In the genomic region with DNA sequence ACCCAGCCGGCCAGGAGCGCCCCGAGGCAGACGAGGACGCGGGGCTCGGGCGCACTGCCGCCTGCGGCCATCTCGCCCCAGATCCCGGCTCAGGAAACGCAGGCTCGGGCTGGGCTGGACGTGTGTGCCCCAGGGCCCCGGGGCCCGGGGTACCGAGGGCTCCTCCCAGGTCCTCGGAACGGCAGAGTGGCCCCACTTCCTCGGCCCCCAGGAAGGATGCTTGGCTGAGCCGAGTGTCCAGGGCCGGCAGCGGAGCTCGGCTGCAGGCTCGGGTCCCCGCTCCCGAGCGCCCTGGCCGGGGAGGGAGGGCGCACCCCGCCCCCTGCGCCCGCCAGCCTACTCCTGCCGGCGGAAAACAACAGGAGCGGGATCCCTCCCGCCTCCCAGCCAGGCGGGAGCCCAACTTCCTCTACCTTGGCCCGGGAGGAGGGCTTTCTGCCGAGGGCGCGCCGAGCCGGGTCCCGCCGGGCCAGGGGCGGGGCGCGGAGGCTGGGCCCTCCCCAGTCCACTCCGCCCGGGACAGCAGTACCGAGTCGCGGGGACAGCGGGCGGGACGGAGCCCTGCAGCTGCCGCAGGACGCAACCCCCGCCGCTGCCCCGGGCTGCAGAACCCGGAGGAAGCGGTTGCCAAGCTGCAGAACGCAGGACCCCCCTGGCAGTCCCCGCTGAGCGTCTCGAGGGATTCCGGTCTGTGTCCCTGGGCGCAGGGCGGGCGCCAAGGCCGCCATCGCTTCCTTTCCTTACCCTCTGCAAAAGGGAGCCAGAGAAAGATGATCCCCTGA, we compare ENCODE assay signal across 8 cellular contexts. TPM values are rescaled to one million over a fixed set of nuclear protein-coding genes. Genes with fewer than 3 reads are reported as not detected.
DNase-seq lines count a peak whose midpoint lies in the region; ATAC-seq and TF ChIP-seq lines count a peak whose summit lies in the region.

A gene with protein sequence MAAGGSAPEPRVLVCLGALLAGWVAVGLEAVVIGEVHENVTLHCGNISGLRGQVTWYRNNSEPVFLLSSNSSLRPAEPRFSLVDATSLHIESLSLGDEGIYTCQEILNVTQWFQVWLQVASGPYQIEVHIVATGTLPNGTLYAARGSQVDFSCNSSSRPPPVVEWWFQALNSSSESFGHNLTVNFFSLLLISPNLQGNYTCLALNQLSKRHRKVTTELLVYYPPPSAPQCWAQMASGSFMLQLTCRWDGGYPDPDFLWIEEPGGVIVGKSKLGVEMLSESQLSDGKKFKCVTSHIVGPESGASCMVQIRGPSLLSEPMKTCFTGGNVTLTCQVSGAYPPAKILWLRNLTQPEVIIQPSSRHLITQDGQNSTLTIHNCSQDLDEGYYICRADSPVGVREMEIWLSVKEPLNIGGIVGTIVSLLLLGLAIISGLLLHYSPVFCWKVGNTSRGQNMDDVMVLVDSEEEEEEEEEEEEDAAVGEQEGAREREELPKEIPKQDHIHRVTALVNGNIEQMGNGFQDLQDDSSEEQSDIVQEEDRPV (minus strand): TSS at position 411 of the 782 bp plus-strand sequence. CDS start 340 bp downstream, at position 71.

- peak; percentile 68 for DNase-seq in DND-41
- DNase-seq in adipocyte (ENCODE audit: low read depth), result peak; percentile 70
- DNase-seq in glutamatergic neuron, result peak; percentile 71

- H3K9me3 Mint-ChIP-seq in glutamatergic neuron (ENCODE audit: unreplicated experiment), result peaks cover 4% of the 10 kb centered on the region

- H3K4me1 Mint-ChIP-seq in glutamatergic neuron (ENCODE audit: low read depth, unreplicated experiment), result peaks cover 3% of the 10 kb centered on the region

- peaks cover 7% of the 10 kb centered on the region for H3K27me3 Mint-ChIP-seq in glutamatergic neuron (ENCODE audit: unreplicated experiment)

- TF ChIP-seq CTCF in DND-41 (IDR thresholded peaks at IDR 0.05; ENCODE audit: borderline replicate concordance, extremely low read depth, low read length, poor library complexity, severe bottlenecking) (no peak), OCI-LY1 (IDR thresholded peaks at IDR 0.05; ENCODE audit: low read length) (no peak), glutamatergic neuron (IDR thresholded peaks at IDR 0.05; ENCODE audit: partially characterized antibody, unreplicated experiment) (no peak)

- no peaks in the 10 kb centered on the region for H4K20me1 ChIP-seq in DND-41 (ENCODE audit: insufficient read depth, low read length)
- no peaks in the 10 kb centered on the region for H4K20me1 ChIP-seq in OCI-LY1 (ENCODE audit: insufficient read depth, low read length)

- peak within 1 kb of the TSS; percentile 78 for H3K9ac ChIP-seq in DND-41 (ENCODE audit: low read depth, low read length)
- H3K9ac ChIP-seq in OCI-LY1 (ENCODE audit: low read length), result no peak within 1 kb of the TSS; the same call in 1 of the 2 replicates
- H3K9ac ChIP-seq in adipocyte (ENCODE audit: low read length), result peak within 1 kb of the TSS; percentile 84

- H2AFZ ChIP-seq in DND-41 (ENCODE audit: low read depth, low read length) (peak within 1 kb of the TSS; percentile 89), OCI-LY1 (ENCODE audit: low read length) (no peak within 1 kb of the TSS), neuron (ENCODE audit: low read depth, low read length) (peak within 1 kb of the TSS; percentile 97)

- H3K27ac Mint-ChIP-seq in glutamatergic neuron (ENCODE audit: unreplicated experiment), result peak within 1 kb of the TSS; percentile 78

- H3K9me2 ChIP-seq in OCI-LY1 (ENCODE audit: low read depth, low read length), result no peaks in the 10 kb centered on the region

- H3K27me3 ChIP-seq in DND-41 (ENCODE audit: insufficient read depth, low read length, poor library complexity), result no peaks in the 10 kb centered on the region
- no peaks in the 10 kb centered on the region for H3K27me3 ChIP-seq in OCI-LY1 (ENCODE audit: insufficient read depth, low read length)
- H3K27me3 ChIP-seq in adipocyte (replicated peaks; ENCODE audit: control insufficient read depth, insufficient read depth, low read length), result no peaks in the 10 kb centered on the region
- no peaks in the 10 kb centered on the region for H3K27me3 ChIP-seq in neuron (ENCODE audit: insufficient read depth, low read length)

- no peaks in the 10 kb centered on the region for H3F3A ChIP-seq in OCI-LY1 (ENCODE audit: insufficient read depth, low read length)

- H3K36me3 ChIP-seq in DND-41 (ENCODE audit: insufficient read depth, low read length), result no peaks in the 10 kb centered on the region
- H3K36me3 ChIP-seq in OCI-LY1 (ENCODE audit: insufficient read depth, low read length), result no peaks in the 10 kb centered on the region
- no peaks in the 10 kb centered on the region for H3K36me3 ChIP-seq in adipocyte (ENCODE audit: control insufficient read depth, insufficient read depth, low read length, severe bottlenecking)
- no peaks in the 10 kb centered on the region for H3K36me3 ChIP-seq in neuron (ENCODE audit: insufficient read depth, low read length)

- H3K9me3 ChIP-seq in DND-41 (ENCODE audit: insufficient read depth, low read length, severe bottlenecking) (no peaks in the 10 kb centered on the region), OCI-LY1 (ENCODE audit: low read length) (no peaks in the 10 kb centered on the region), adipocyte (ENCODE audit: control insufficient read depth, low read length) (no peaks in the 10 kb centered on the region), neuron (ENCODE audit: low read length) (no peaks in the 10 kb centered on the region)

- H3K27ac ChIP-seq in DND-41 (ENCODE audit: low read length) (peak within 1 kb of the TSS; percentile 82), OCI-LY1 (ENCODE audit: low read depth, low read length, poor library complexity, severe bottlenecking) (no peak within 1 kb of the TSS)

- H3K4me3 Mint-ChIP-seq in glutamatergic neuron (ENCODE audit: unreplicated experiment), result peak within 1 kb of the TSS; percentile 94

- H3K4me3 ChIP-seq in DND-41 (ENCODE audit: low read depth in 1 of 2, low read length in 2 of 2) (peak within 1 kb of the TSS; percentile 70 to 77), OCI-LY1 (ENCODE audit: low read depth, low read length, poor library complexity, severe bottlenecking) (peak within 1 kb of the TSS; percentile 57), adipocyte (ENCODE audit: low read length) (peak within 1 kb of the TSS; percentile 86), neuron (ENCODE audit: low read length) (peak within 1 kb of the TSS; percentile 73)

- H3K79me2 ChIP-seq in DND-41 (ENCODE audit: insufficient read depth, low read length) (no peaks in the 10 kb centered on the region), OCI-LY1 (ENCODE audit: insufficient read depth, low read length) (no peaks in the 10 kb centered on the region)

- ATAC-seq in DND-41 (ENCODE audit: insufficient read depth, low read depth) (peak; percentile 83), HG03442 (IDR thresholded peaks at IDR 0.05; ENCODE audit: unreplicated experiment) (peak; percentile 39), HG03159 (IDR thresholded peaks at IDR 0.05; ENCODE audit: unreplicated experiment) (no peak), GM21360 (IDR thresholded peaks at IDR 0.05; ENCODE audit: unreplicated experiment) (no peak)

- peak within 1 kb of the TSS; percentile 92 for H3K4me2 ChIP-seq in DND-41 (ENCODE audit: insufficient read depth, low read length)
- H3K4me2 ChIP-seq in OCI-LY1 (ENCODE audit: low read length), result peak within 1 kb of the TSS; percentile 64

- peaks cover 20% of the 10 kb centered on the region for H3K4me1 ChIP-seq in DND-41 (ENCODE audit: insufficient read depth, low read length)
- H3K4me1 ChIP-seq in OCI-LY1 (ENCODE audit: insufficient read depth, low read length, severe bottlenecking), result peaks cover 7% of the 10 kb centered on the region
- peaks cover 4% of the 10 kb centered on the region for H3K4me1 ChIP-seq in adipocyte (ENCODE audit: control insufficient read depth, insufficient read depth, low read length)
- peaks cover 4% of the 10 kb centered on the region for H3K4me1 ChIP-seq in neuron (ENCODE audit: insufficient read depth, low read length)

- no peaks in the 10 kb centered on the region for H3K36me3 Mint-ChIP-seq in glutamatergic neuron (ENCODE audit: unreplicated experiment)

RNA-seq across cellular contexts. Expression of the gene that starts here (rescaled TPM):
- 13.3 TPM for total RNA-seq in glutamatergic neuron (ENCODE audit: unreplicated experiment)

Comparison
In these comparisons a context has a peak if more than half of its experiments do, and no peak if none do; other contexts are left out.
1. ATAC-seq: peak in DND-41 (single experiment) and HG03442 (single experiment); none in HG03159 (single experiment) and GM21360 (single experiment).
2. Peak in every context shown above with its lines, with median percentiles within 50 percentile points of each other: DNase-seq and H3K4me3 ChIP-seq.